13 cellular contexts compared by ENCODE assay signal in the genomic region with DNA sequence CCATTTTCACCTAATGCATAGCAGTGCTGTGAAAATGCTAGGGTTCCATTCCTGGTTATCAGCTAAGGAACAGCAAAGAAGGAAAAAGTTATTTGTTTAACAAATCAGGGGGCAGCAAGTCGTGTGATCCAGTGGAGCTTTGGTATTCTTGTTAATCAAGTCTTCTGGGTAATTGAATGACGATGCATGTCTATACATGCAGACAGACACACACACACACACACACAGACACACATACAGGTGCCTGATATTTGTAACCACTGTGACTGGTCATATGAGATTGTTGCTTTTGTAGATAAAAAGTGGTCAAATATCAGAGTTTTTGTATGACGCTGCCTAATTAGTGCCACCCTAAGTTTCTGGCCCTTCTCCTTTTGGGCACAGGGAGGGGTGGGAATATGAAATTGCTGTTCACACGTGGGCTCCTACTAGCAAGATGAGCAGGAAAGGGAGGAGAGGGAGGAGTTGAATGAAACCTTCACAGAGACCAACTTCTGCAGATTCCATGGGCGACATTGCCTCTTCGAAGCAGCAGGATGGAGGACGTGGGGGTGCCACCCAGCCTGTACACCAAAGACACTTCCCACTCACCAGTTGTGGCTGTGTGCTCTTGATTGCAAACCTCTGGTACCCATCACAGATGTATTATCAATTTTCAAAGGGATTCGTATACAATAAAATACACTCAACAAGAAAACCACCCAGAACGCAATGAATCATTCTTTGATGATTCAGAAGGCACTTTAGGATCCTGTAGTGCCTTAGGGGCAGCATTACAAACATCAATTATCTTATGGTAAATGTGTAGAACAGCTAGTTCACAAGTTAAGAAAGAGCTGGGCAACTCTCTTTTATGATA.
DNase-seq lines count a peak whose midpoint lies in the region; ATAC-seq, FAIRE-seq and TF ChIP-seq lines count a peak whose summit lies in the region.
"Had no signal": no experiment of that assay in that cellular context is flagged by ENCODE, and none has a peak within 500 bp of the region (broad histone marks: within the 10 kb centered on the region; RNA-seq: fewer than 3 reads in every experiment).

No MANE protein-coding gene starts in this region.

- H3K4me3 ChIP-seq in bronchial epithelial cell (ENCODE audit: low read depth, low read length) = no peak overlapping the region
- H3K4me3 ChIP-seq: tibial artery had no signal

- no peaks in the 10 kb centered on the region for H3K27me3 ChIP-seq in bronchial epithelial cell (ENCODE audit: control insufficient read depth, insufficient read depth, low read length)
- H3K27me3 ChIP-seq: tibial artery had no signal

- DNase-seq in activated CD4-positive, alpha-beta T cell treated with anti-CD3 and anti-CD28 coated beads for 4 hours = peak; percentile 11 to 18
- DNase-seq in activated CD4-positive, alpha-beta T cell treated with anti-CD3 and anti-CD28 coated beads for 1 hour = no peak
- DNase-seq in OCI-M1 (lab: John Stamatoyannopoulos, UW) = peak; percentile 1
- DNase-seq in bronchial epithelial cell (ENCODE audit: low read depth) = peak; percentile 85
- DNase-seq in stimulated activated CD4-positive, alpha-beta T cell treated with anti-CD3 and anti-CD28 coated beads, Interleukin-1b, Interleukin-23, amount 100 ng/mL, for 48 hours = peak; percentile 18
- DNase-seq in effector CD4-positive, alpha-beta T cell = no peak
- DNase-seq: effector CD8-positive, alpha-beta T cell; MM.1S; NCI-H510A; SHP77; tibial artery had no signal

- TF ChIP-seq CTCF in bronchial epithelial cell (IDR thresholded peaks at IDR 0.05; ENCODE audit: insufficient read depth, low read length, severe bottlenecking) = no peak

- FAIRE-seq in bronchial epithelial cell (lab: Jason Lieb, UNC) = no peak

- ATAC-seq in HG03196 (IDR thresholded peaks at IDR 0.05; ENCODE audit: unreplicated experiment) (no peak), GM18858 (IDR thresholded peaks at IDR 0.05; ENCODE audit: unreplicated experiment) (no peak)

- no peaks in the 10 kb centered on the region for H3K36me3 ChIP-seq in bronchial epithelial cell (ENCODE audit: control insufficient read depth, insufficient read depth, low read length)
- H3K36me3 ChIP-seq: tibial artery had no signal

Comparison
In these comparisons a context has a peak if more than half of its experiments do, and no peak if none do; other contexts are left out.
1. DNase-seq: peak in activated CD4-positive, alpha-beta T cell treated with anti-CD3 and anti-CD28 coated beads for 4 hours (2 of 2), OCI-M1 (single experiment), bronchial epithelial cell (single experiment) and stimulated activated CD4-positive, alpha-beta T cell treated with anti-CD3 and anti-CD28 coated beads, Interleukin-1b, Interleukin-23, amount 100 ng/mL, for 48 hours (single experiment); none in activated CD4-positive, alpha-beta T cell treated with anti-CD3 and anti-CD28 coated beads for 1 hour (single experiment) and effector CD4-positive, alpha-beta T cell (single experiment).